In genomic region chr15:40859206-40859851, GRCh38 we compare ENCODE assay signal across 8 cellular contexts. TPM values are rescaled to one million over a fixed set of nuclear protein-coding genes. Genes with fewer than 3 reads are reported as not detected.
DNase-seq lines count a peak whose midpoint lies in the region; ATAC-seq, FAIRE-seq and TF ChIP-seq lines count a peak whose summit lies in the region.

No MANE protein-coding gene starts in this region.

- TF ChIP-seq RAD21 in HepG2 (CRISPR knock-in tag; IDR thresholded peaks at IDR 0.05): no peak

- peak overlapping the region; percentile 88 for H3K4me2 ChIP-seq in HepG2 (ENCODE audit: low read depth, low read length)

- H2AFZ ChIP-seq in HepG2 (ENCODE audit: low read length): peak overlapping the region; percentile 89

- H3K4me1 ChIP-seq in HepG2 (ENCODE audit: insufficient read depth, low read length): peaks cover 77% of the 10 kb centered on the region

- ATAC-seq in HepG2 (peak; percentile 85), GM18519 (IDR thresholded peaks at IDR 0.05; ENCODE audit: low FRiP score, unreplicated experiment) (no peak)

- intact Hi-C loops in HepG2 (cut with micrococcal nuclease; ENCODE audit: unreplicated experiment): loop anchor here (1.0 kb wide), 1 partner anchor 33 kb away; no protein-coding TSS in a partner anchor

- peak; percentile 88 for TF ChIP-seq CTCF in HepG2 (CRISPR knock-in tag; IDR thresholded peaks at IDR 0.05)

- FAIRE-seq in HepG2 (lab: Jason Lieb, UNC): peak; percentile 80

- 5% methylated on average over 18 of the region's 18 CpGs for WGBS in HepG2 (ENCODE audit: low lambda C conversion rate)

- no peaks in the 10 kb centered on the region for H3K9me3 ChIP-seq in HepG2 (ENCODE audit: low read length)

- no peak for TF ChIP-seq POLR2A in HepG2 (IDR thresholded peaks at IDR 0.05; ENCODE audit: insufficient read depth in 1 of 2, low read depth in 2 of 2, low read length in 2 of 2)

- POLR2A ChIA-PET in HepG2 (lab: Yijun Ruan, JAX): interaction anchor here (0.6 to 3.1 kb wide), 9 partner anchors 8 to 431 kb away, joined by 3 to 40 read pairs (median 4); partner anchors contain the start of genes DNAJC17 and VPS18

- BruUV-seq in HepG2 (replicated peaks; lab: Mats Ljungman, UMichigan): no TSS peak

- TF ChIP-seq EP300 in HepG2 (IDR thresholded peaks at IDR 0.05; ENCODE audit: low read depth in 2 of 2, low read length in 2 of 2): no peak
- no peak for TF ChIP-seq EP300 in HepG2 (CRISPR knock-in tag; IDR thresholded peaks at IDR 0.05; ENCODE audit: borderline replicate concordance)

- H3K9ac ChIP-seq in HepG2 (ENCODE audit: insufficient read depth, low read depth, low read length): peak overlapping the region; percentile 42; the same call in 1 of the 2 replicates

- peak overlapping the region; percentile 49 for H3K27ac ChIP-seq in HepG2 (ENCODE audit: extremely low read length, insufficient read depth, low read length)

- H3K4me3 ChIP-seq in HepG2 (replicated peaks in 1 of 3; ENCODE audit: insufficient read depth in 1 of 3, low read depth in 2 of 3, low read length in 3 of 3): peak overlapping the region; percentile 36 to 65 (median 57); a peak in 5 of 6 replicates

- no peaks in the 10 kb centered on the region for H3K27me3 ChIP-seq in HepG2 (ENCODE audit: control insufficient read depth in 1 of 2, insufficient read depth in 2 of 2, low read length in 2 of 2)

- H3K79me2 ChIP-seq in HepG2 (ENCODE audit: insufficient read depth, low read length): no peaks in the 10 kb centered on the region

- in situ Hi-C loops in HepG2 (cut with HindIII; ENCODE audit: extremely low pct_ligation_motif_present, low pct_unique_long_range_greater_than_20kb): loop anchor here (5.0 kb wide), 1 partner anchor 33 kb away; the partner anchor contains the start of gene VPS18

- CTCF ChIA-PET in HepG2 (lab: Yijun Ruan, JAX; ENCODE audit: low intra/inter-chr PET ratio, low total read pairs): interaction anchor here (0.8 to 3.8 kb wide), 3 partner anchors 14 to 34 kb away, joined by 3 to 80 read pairs (median 3); partner anchors contain the start of genes RHOV and VPS18

- H3K36me3 ChIP-seq in HepG2 (replicated peaks in 1 of 2; ENCODE audit: control insufficient read depth in 1 of 2, insufficient read depth in 2 of 2, low read length in 2 of 2): no peaks in the 10 kb centered on the region

- DNase-seq in CMK (ENCODE audit: low read depth): peak; percentile 47
- peak; percentile 76 for DNase-seq in H4 (ENCODE audit: low spot score)
- DNase-seq in NCI-H345 (lab: John Stamatoyannopoulos, UW): peak; percentile 58
- DNase-seq in activated CD4-positive, alpha-beta T cell treated with anti-CD3 and anti-CD28 coated beads for 1 hour: peak; percentile 66
- peak; percentile 80 for DNase-seq in cerebellar cortex (ENCODE audit: low spot score)
- DNase-seq in HepG2 (ENCODE audit: low spot score): peak; percentile 69
- peak; percentile 84 to 91 for DNase-seq in stimulated activated CD4-positive, alpha-beta T cell treated with anti-CD3 and anti-CD28 coated beads, Interleukin-4, amount 100 ng/mL, for 48 hours (ENCODE audit: low read depth in 2 of 2)

- H4K20me1 ChIP-seq in HepG2 (ENCODE audit: insufficient read depth, low read length): no peaks in the 10 kb centered on the region

RNA-seq across cellular contexts. Expression of gene RHOV, which starts 14.7 kb away (rescaled TPM):
- 0.41 TPM in 1 of 2 replicates, not detected in the other for total RNA-seq in H4 (2014; rRNA removed; shearing (Covaris generic))
- 0.15 and 0.18 TPM in 2 replicates for total RNA-seq in HepG2 (2016; rRNA removed; fragmentation: Illumina TruSeq; extraction: Trizol)
- total RNA-seq in HepG2 (2016; cell fraction: cytosol; rRNA removed; fragmentation: Illumina TruSeq; extraction: Trizol; ENCODE audit: low read depth): not detected in 2 replicates
- total RNA-seq in HepG2 (2016; cell fraction: insoluble cytoplasmic fraction; rRNA removed; fragmentation: Illumina TruSeq; extraction: Trizol): 0.15 TPM in 1 of 2 replicates, not detected in the other
- 0.09 and 0.10 TPM in 2 replicates for total RNA-seq in HepG2 (2016; cell fraction: membrane; rRNA removed; fragmentation: Illumina TruSeq; extraction: Trizol)
- not detected in 2 replicates for total RNA-seq in HepG2 (2016; cell fraction: nucleus; rRNA removed; fragmentation: Illumina TruSeq; extraction: Trizol)
- polyA plus RNA-seq in HepG2 (2011; rRNA removed): 0.07 and 0.17 TPM in 2 replicates
- 0.08 and 0.09 TPM in 2 replicates for polyA plus RNA-seq in HepG2 (2011; cell fraction: cytosol; rRNA removed)
- polyA plus RNA-seq in HepG2 (2011; cell fraction: nucleus; rRNA removed): not detected in 2 replicates
- not detected in 2 replicates for polyA plus RNA-seq in HepG2 (2012)
- 0.07 TPM in 1 of 2 replicates, not detected in the other for polyA plus RNA-seq in HepG2 (2016; cell fraction: cytosol; fragmentation: Illumina TruSeq; extraction: Trizol; ENCODE audit: low read depth)
- polyA plus RNA-seq in HepG2 (2016; cell fraction: insoluble cytoplasmic fraction; fragmentation: Illumina TruSeq; extraction: Trizol; ENCODE audit: low read depth): 0.17 and 0.19 TPM in 2 replicates
- 0.10 TPM in 1 of 2 replicates, not detected in the other for polyA plus RNA-seq in HepG2 (2016; cell fraction: membrane; fragmentation: Illumina TruSeq; extraction: Trizol; ENCODE audit: low read depth)
- polyA plus RNA-seq in HepG2 (2016; cell fraction: nucleus; fragmentation: Illumina TruSeq; extraction: Trizol; ENCODE audit: insufficient read depth, low read depth): 0.27 and 0.37 TPM in 2 replicates
- 43.4 TPM in 1 of 2 replicates, not detected in the other for polyA minus RNA-seq in HepG2 (2011; rRNA and poly(A)+ RNA removed; ENCODE audit: low replicate concordance)
- polyA minus RNA-seq in HepG2 (2011; cell fraction: cytosol; rRNA and poly(A)+ RNA removed): 0.40 and 0.70 TPM in 2 replicates
- polyA minus RNA-seq in HepG2 (2011; cell fraction: nucleus; rRNA and poly(A)+ RNA removed): not detected in 2 replicates

RNA-seq across cellular contexts. Expression of gene SPINT1, which starts 15.5 kb away (rescaled TPM):
- 0.02 TPM in 1 of 2 replicates, not detected in the other for total RNA-seq in H4 (2014; rRNA removed; shearing (Covaris generic))
- 0.45 and 0.49 TPM in 2 replicates for total RNA-seq in HepG2 (2016; rRNA removed; fragmentation: Illumina TruSeq; extraction: Trizol)
- 0.10 and 0.44 TPM in 2 replicates for total RNA-seq in HepG2 (2016; cell fraction: cytosol; rRNA removed; fragmentation: Illumina TruSeq; extraction: Trizol; ENCODE audit: low read depth)
- total RNA-seq in HepG2 (2016; cell fraction: insoluble cytoplasmic fraction; rRNA removed; fragmentation: Illumina TruSeq; extraction: Trizol): 0.21 and 0.50 TPM in 2 replicates
- total RNA-seq in HepG2 (2016; cell fraction: membrane; rRNA removed; fragmentation: Illumina TruSeq; extraction: Trizol): 0.14 and 0.25 TPM in 2 replicates
- total RNA-seq in HepG2 (2016; cell fraction: nucleus; rRNA removed; fragmentation: Illumina TruSeq; extraction: Trizol): 0.88 and 2.1 TPM in 2 replicates
- 2.5 and 2.8 TPM in 2 replicates for polyA plus RNA-seq in HepG2 (2011; rRNA removed)
- polyA plus RNA-seq in HepG2 (2011; cell fraction: cytosol; rRNA removed): 3.4 and 3.9 TPM in 2 replicates
- polyA plus RNA-seq in HepG2 (2011; cell fraction: nucleus; rRNA removed): 7.6 and 10.2 TPM in 2 replicates
- 2.7 and 2.9 TPM in 2 replicates for polyA plus RNA-seq in HepG2 (2012)
- 0.20 and 0.25 TPM in 2 replicates for polyA plus RNA-seq in HepG2 (2016; cell fraction: cytosol; fragmentation: Illumina TruSeq; extraction: Trizol; ENCODE audit: low read depth)
- polyA plus RNA-seq in HepG2 (2016; cell fraction: insoluble cytoplasmic fraction; fragmentation: Illumina TruSeq; extraction: Trizol; ENCODE audit: low read depth): 0.21 and 0.37 TPM in 2 replicates
- polyA plus RNA-seq in HepG2 (2016; cell fraction: membrane; fragmentation: Illumina TruSeq; extraction: Trizol; ENCODE audit: low read depth): 0.24 and 0.43 TPM in 2 replicates
- polyA plus RNA-seq in HepG2 (2016; cell fraction: nucleus; fragmentation: Illumina TruSeq; extraction: Trizol; ENCODE audit: insufficient read depth, low read depth): 3.0 TPM in 2 replicates
- 0.37 and 3.2 TPM in 2 replicates for polyA minus RNA-seq in HepG2 (2011; rRNA and poly(A)+ RNA removed; ENCODE audit: low replicate concordance)
- polyA minus RNA-seq in HepG2 (2011; cell fraction: cytosol; rRNA and poly(A)+ RNA removed): 2.2 TPM in 2 replicates
- polyA minus RNA-seq in HepG2 (2011; cell fraction: nucleus; rRNA and poly(A)+ RNA removed): 1.0 and 2.6 TPM in 2 replicates

RNA-seq across cellular contexts. Expression of gene PPP1R14D, which starts 30.8 kb away (rescaled TPM):
- not detected in 2 replicates for total RNA-seq in H4 (2014; rRNA removed; shearing (Covaris generic))
- 0.49 and 0.53 TPM in 2 replicates for total RNA-seq in HepG2 (2016; rRNA removed; fragmentation: Illumina TruSeq; extraction: Trizol)
- total RNA-seq in HepG2 (2016; cell fraction: cytosol; rRNA removed; fragmentation: Illumina TruSeq; extraction: Trizol; ENCODE audit: low read depth): not detected in 2 replicates
- total RNA-seq in HepG2 (2016; cell fraction: insoluble cytoplasmic fraction; rRNA removed; fragmentation: Illumina TruSeq; extraction: Trizol): 0.52 and 0.55 TPM in 2 replicates
- total RNA-seq in HepG2 (2016; cell fraction: membrane; rRNA removed; fragmentation: Illumina TruSeq; extraction: Trizol): 0.34 TPM in 2 replicates
- not detected in 2 replicates for total RNA-seq in HepG2 (2016; cell fraction: nucleus; rRNA removed; fragmentation: Illumina TruSeq; extraction: Trizol)
- polyA plus RNA-seq in HepG2 (2011; rRNA removed): 0.47 and 0.55 TPM in 2 replicates
- 0.81 and 0.82 TPM in 2 replicates for polyA plus RNA-seq in HepG2 (2011; cell fraction: cytosol; rRNA removed)
- polyA plus RNA-seq in HepG2 (2011; cell fraction: nucleus; rRNA removed): 0.35 and 0.62 TPM in 2 replicates
- polyA plus RNA-seq in HepG2 (2012): 0.68 TPM in 2 replicates
- polyA plus RNA-seq in HepG2 (2016; cell fraction: cytosol; fragmentation: Illumina TruSeq; extraction: Trizol; ENCODE audit: low read depth): not detected in 2 replicates
- 0.46 and 0.48 TPM in 2 replicates for polyA plus RNA-seq in HepG2 (2016; cell fraction: insoluble cytoplasmic fraction; fragmentation: Illumina TruSeq; extraction: Trizol; ENCODE audit: low read depth)
- polyA plus RNA-seq in HepG2 (2016; cell fraction: membrane; fragmentation: Illumina TruSeq; extraction: Trizol; ENCODE audit: low read depth): not detected in 2 replicates
- not detected in 2 replicates for polyA plus RNA-seq in HepG2 (2016; cell fraction: nucleus; fragmentation: Illumina TruSeq; extraction: Trizol; ENCODE audit: insufficient read depth, low read depth)
- polyA minus RNA-seq in HepG2 (2011; rRNA and poly(A)+ RNA removed; ENCODE audit: low replicate concordance): 0.21 TPM in 1 of 2 replicates, not detected in the other
- polyA minus RNA-seq in HepG2 (2011; cell fraction: cytosol; rRNA and poly(A)+ RNA removed): not detected in 2 replicates
- polyA minus RNA-seq in HepG2 (2011; cell fraction: nucleus; rRNA and poly(A)+ RNA removed): 0.87 TPM in 1 of 2 replicates, not detected in the other

RNA-seq across cellular contexts. Expression of gene VPS18, which starts 34.9 kb away (rescaled TPM):
- 13.3 and 18.5 TPM in 2 replicates for total RNA-seq in H4 (2014; rRNA removed; shearing (Covaris generic))
- total RNA-seq in HepG2 (2016; rRNA removed; fragmentation: Illumina TruSeq; extraction: Trizol): 15.8 and 17.0 TPM in 2 replicates
- total RNA-seq in HepG2 (2016; cell fraction: cytosol; rRNA removed; fragmentation: Illumina TruSeq; extraction: Trizol; ENCODE audit: low read depth): 1.2 and 1.9 TPM in 2 replicates
- 14.9 and 16.0 TPM in 2 replicates for total RNA-seq in HepG2 (2016; cell fraction: insoluble cytoplasmic fraction; rRNA removed; fragmentation: Illumina TruSeq; extraction: Trizol)
- 3.9 and 4.3 TPM in 2 replicates for total RNA-seq in HepG2 (2016; cell fraction: membrane; rRNA removed; fragmentation: Illumina TruSeq; extraction: Trizol)
- total RNA-seq in HepG2 (2016; cell fraction: nucleus; rRNA removed; fragmentation: Illumina TruSeq; extraction: Trizol): 9.9 and 11.2 TPM in 2 replicates
- polyA plus RNA-seq in HepG2 (2011; rRNA removed): 5.8 and 7.4 TPM in 2 replicates
- polyA plus RNA-seq in HepG2 (2011; cell fraction: cytosol; rRNA removed): 6.0 and 7.5 TPM in 2 replicates
- 9.2 and 9.4 TPM in 2 replicates for polyA plus RNA-seq in HepG2 (2011; cell fraction: nucleus; rRNA removed)
- 5.0 and 5.3 TPM in 2 replicates for polyA plus RNA-seq in HepG2 (2012)
- 0.57 and 0.62 TPM in 2 replicates for polyA plus RNA-seq in HepG2 (2016; cell fraction: cytosol; fragmentation: Illumina TruSeq; extraction: Trizol; ENCODE audit: low read depth)
- 9.1 and 10.3 TPM in 2 replicates for polyA plus RNA-seq in HepG2 (2016; cell fraction: insoluble cytoplasmic fraction; fragmentation: Illumina TruSeq; extraction: Trizol; ENCODE audit: low read depth)
- 1.1 and 1.8 TPM in 2 replicates for polyA plus RNA-seq in HepG2 (2016; cell fraction: membrane; fragmentation: Illumina TruSeq; extraction: Trizol; ENCODE audit: low read depth)
- 13.2 and 13.9 TPM in 2 replicates for polyA plus RNA-seq in HepG2 (2016; cell fraction: nucleus; fragmentation: Illumina TruSeq; extraction: Trizol; ENCODE audit: insufficient read depth, low read depth)
- polyA minus RNA-seq in HepG2 (2011; rRNA and poly(A)+ RNA removed; ENCODE audit: low replicate concordance): 42.6 and 112 TPM in 2 replicates
- polyA minus RNA-seq in HepG2 (2011; cell fraction: cytosol; rRNA and poly(A)+ RNA removed): 11.8 and 12.4 TPM in 2 replicates
- 9.3 and 9.8 TPM in 2 replicates for polyA minus RNA-seq in HepG2 (2011; cell fraction: nucleus; rRNA and poly(A)+ RNA removed)

RNA-seq across cellular contexts. Expression of gene DNAJC17, which starts 52.1 kb away (rescaled TPM):
- total RNA-seq in H4 (2014; rRNA removed; shearing (Covaris generic)): 50.4 and 60.5 TPM in 2 replicates
- 26.5 and 30.2 TPM in 2 replicates for total RNA-seq in HepG2 (2016; rRNA removed; fragmentation: Illumina TruSeq; extraction: Trizol)
- 6.4 and 7.8 TPM in 2 replicates for total RNA-seq in HepG2 (2016; cell fraction: cytosol; rRNA removed; fragmentation: Illumina TruSeq; extraction: Trizol; ENCODE audit: low read depth)
- total RNA-seq in HepG2 (2016; cell fraction: insoluble cytoplasmic fraction; rRNA removed; fragmentation: Illumina TruSeq; extraction: Trizol): 30.1 and 30.4 TPM in 2 replicates
- 7.4 and 8.6 TPM in 2 replicates for total RNA-seq in HepG2 (2016; cell fraction: membrane; rRNA removed; fragmentation: Illumina TruSeq; extraction: Trizol)
- total RNA-seq in HepG2 (2016; cell fraction: nucleus; rRNA removed; fragmentation: Illumina TruSeq; extraction: Trizol): 17.9 and 19.3 TPM in 2 replicates
- 22.2 and 23.0 TPM in 2 replicates for polyA plus RNA-seq in HepG2 (2011; rRNA removed)
- 25.4 and 31.1 TPM in 2 replicates for polyA plus RNA-seq in HepG2 (2011; cell fraction: cytosol; rRNA removed)
- polyA plus RNA-seq in HepG2 (2011; cell fraction: nucleus; rRNA removed): 71.0 and 88.9 TPM in 2 replicates
- 15.6 and 17.8 TPM in 2 replicates for polyA plus RNA-seq in HepG2 (2012)
- 4.4 TPM in 2 replicates for polyA plus RNA-seq in HepG2 (2016; cell fraction: cytosol; fragmentation: Illumina TruSeq; extraction: Trizol; ENCODE audit: low read depth)
- polyA plus RNA-seq in HepG2 (2016; cell fraction: insoluble cytoplasmic fraction; fragmentation: Illumina TruSeq; extraction: Trizol; ENCODE audit: low read depth): 27.5 and 28.1 TPM in 2 replicates
- polyA plus RNA-seq in HepG2 (2016; cell fraction: membrane; fragmentation: Illumina TruSeq; extraction: Trizol; ENCODE audit: low read depth): 3.8 and 5.1 TPM in 2 replicates
- polyA plus RNA-seq in HepG2 (2016; cell fraction: nucleus; fragmentation: Illumina TruSeq; extraction: Trizol; ENCODE audit: insufficient read depth, low read depth): 36.5 and 39.9 TPM in 2 replicates
- 9.9 and 24.8 TPM in 2 replicates for polyA minus RNA-seq in HepG2 (2011; rRNA and poly(A)+ RNA removed; ENCODE audit: low replicate concordance)
- polyA minus RNA-seq in HepG2 (2011; cell fraction: cytosol; rRNA and poly(A)+ RNA removed): 5.3 and 10.7 TPM in 2 replicates
- 27.2 and 33.7 TPM in 2 replicates for polyA minus RNA-seq in HepG2 (2011; cell fraction: nucleus; rRNA and poly(A)+ RNA removed)
